ENCODE assay signal across 8 cellular contexts in the genomic region with DNA sequence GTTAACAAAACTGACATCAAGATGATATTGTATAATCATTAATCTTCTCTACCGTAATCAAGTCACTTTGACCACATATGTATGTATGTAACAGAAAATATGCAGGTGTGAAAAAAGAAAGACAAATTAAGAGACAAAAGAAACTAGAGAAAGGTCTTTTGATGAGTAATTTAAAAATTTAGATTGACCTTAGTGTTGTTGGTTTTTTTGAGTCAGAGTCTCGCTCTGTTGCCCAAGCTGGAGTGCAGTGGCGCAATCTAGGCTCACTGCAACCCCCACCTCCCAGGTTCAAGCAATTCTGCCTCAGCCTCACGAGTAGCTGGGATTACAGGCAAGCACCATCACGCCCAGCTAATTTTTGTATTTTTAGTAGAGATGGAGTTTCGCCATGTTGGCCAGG.
DNase-seq lines count a peak whose midpoint lies in the region; ATAC-seq and FAIRE-seq lines count a peak whose summit lies in the region.
"Not testable (repeated sequence)": the region's sequence is repeated elsewhere in the genome, so short reads cannot be mapped to it uniquely, and the experiment has no call there.

No MANE protein-coding gene starts in this region.

- peak overlapping the region; percentile 38 for H3K27ac Mint-ChIP-seq in activated T-cell treated with anti-CD3 and anti-CD28 coated beads, Interleukin-2, amount 50 U/mL, for 72 hours

- H3K4me1 Mint-ChIP-seq in activated T-cell treated with anti-CD3 and anti-CD28 coated beads, Interleukin-2, amount 50 U/mL, for 72 hours (ENCODE audit: low read depth) = peaks cover 20% of the 10 kb centered on the region

- peaks cover 6 to 37% of the 10 kb centered on the region in 2 donors for H3K36me3 Mint-ChIP-seq in activated T-cell treated with anti-CD3 and anti-CD28 coated beads, Interleukin-2, amount 50 U/mL, for 72 hours (ENCODE audit: insufficient read depth in 2 of 2)

- not testable (repeated sequence) for H3K27me3 Mint-ChIP-seq in activated T-cell treated with anti-CD3 and anti-CD28 coated beads, Interleukin-2, amount 50 U/mL, for 72 hours (ENCODE audit: low read depth)

- ATAC-seq in GM21423 (IDR thresholded peaks at IDR 0.05; ENCODE audit: unreplicated experiment) (peak; percentile 72), HG02759 (IDR thresholded peaks at IDR 0.05; ENCODE audit: unreplicated experiment) (peak; percentile 93), HG03097 (IDR thresholded peaks at IDR 0.05; ENCODE audit: low FRiP score, unreplicated experiment) (peak; percentile 85), HG03520 (IDR thresholded peaks at IDR 0.05; ENCODE audit: unreplicated experiment) (peak; percentile 84)
- ATAC-seq in activated T-cell treated with anti-CD3 and anti-CD28 coated beads, Interleukin-2, amount 50 U/mL, for 72 hours (replicated peaks in 1 of 2) = peak in 1 of 2 donors; percentile 53

- H3K9me3 Mint-ChIP-seq in activated T-cell treated with anti-CD3 and anti-CD28 coated beads, Interleukin-2, amount 50 U/mL, for 72 hours = not testable (repeated sequence)

- H3K4me3 Mint-ChIP-seq in activated T-cell treated with anti-CD3 and anti-CD28 coated beads, Interleukin-2, amount 50 U/mL, for 72 hours = not testable (repeated sequence)

- peak; percentile 3 for DNase-seq in GM18507 (ENCODE audit: extremely low spot score, insufficient read length, low read depth)
- not testable (repeated sequence) for DNase-seq in GM19239 (ENCODE audit: insufficient read length, low spot score); activated T-cell treated with anti-CD3 and anti-CD28 coated beads, Interleukin-2, amount 50 U/mL, for 72 hours
- DNase-seq in stimulated activated CD4-positive, alpha-beta T cell treated with anti-CD3 and anti-CD28 coated beads, Interleukin-1b, Interleukin-23, amount 100 ng/mL, for 48 hours = peak; percentile 11

- peak; percentile 91 for FAIRE-seq in GM18507 (lab: Jason Lieb, UNC)
- FAIRE-seq in GM19239 (lab: Jason Lieb, UNC) = peak; percentile 11
